ENCODE assay signal across 8 cellular contexts in the genomic region with DNA sequence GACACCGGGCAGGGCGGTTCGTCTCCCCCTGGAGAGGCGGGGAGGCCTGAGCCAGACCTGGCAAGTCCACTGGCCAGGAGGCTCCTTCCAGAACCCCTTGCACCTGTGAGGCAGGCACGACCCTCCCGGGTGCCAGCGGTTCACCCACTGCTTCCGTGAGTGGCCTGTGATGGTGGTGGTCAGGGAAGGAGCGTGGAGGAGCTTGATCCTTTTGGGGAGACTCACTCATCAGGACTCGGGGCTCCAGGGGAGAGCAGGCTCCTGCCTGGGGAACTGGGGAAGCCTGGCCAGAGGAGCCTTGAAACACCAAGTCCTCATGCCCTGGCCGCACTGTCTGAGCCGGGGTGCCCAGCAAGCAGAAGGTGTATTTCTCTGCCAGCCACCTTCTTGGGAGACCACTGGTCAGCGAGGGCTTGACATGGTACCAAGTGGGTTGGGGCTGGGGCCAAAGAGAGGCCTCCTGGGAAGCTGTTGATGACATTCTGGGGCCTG. TPM values are rescaled to one million over a fixed set of nuclear protein-coding genes. Genes with fewer than 3 reads are reported as not detected.
DNase-seq lines count a peak whose midpoint lies in the region; ATAC-seq, FAIRE-seq and TF ChIP-seq lines count a peak whose summit lies in the region.

No MANE protein-coding gene starts in this region.

- FAIRE-seq in GM12891 (lab: Jason Lieb, UNC), result peak; percentile 47

- ATAC-seq in aorta (ENCODE audit: low FRiP score), result no peak

- H3K4me3 ChIP-seq in SK-N-MC (peak overlapping the region; percentile 78), fibroblast of the aortic adventitia (ENCODE audit: low read depth, low read length) (peak overlapping the region; percentile 73), skeletal muscle cell (ENCODE audit: low read depth, low read length) (peak overlapping the region; percentile 62), aorta (ENCODE audit: low read length in 2 of 2) (peak overlapping the region in 1 of 2 donors; percentile 23)

- no peaks in the 10 kb centered on the region for H3K27me3 ChIP-seq in aorta (ENCODE audit: control insufficient read depth in 1 of 2, insufficient read depth in 2 of 2, low read length in 1 of 2)

- TF ChIP-seq POLR2A in GM12891 (IDR thresholded peaks at IDR 0.05; ENCODE audit: low read depth, low read length), result no peak

- intact Hi-C loops in head of caudate nucleus (cut with DNase I), result no loop called here
- intact Hi-C loops in aorta (cut with DNase I), result loop anchor here in 1 of 2 donors (1.0 kb wide), 1 partner anchor 34 kb away; no protein-coding TSS in a partner anchor

- no peak for TF ChIP-seq CTCF in fibroblast of the aortic adventitia (IDR thresholded peaks at IDR 0.05; ENCODE audit: insufficient read depth, low read length)

- no peak overlapping the region for H3K27ac ChIP-seq in SK-N-MC
- no peak overlapping the region for H3K27ac ChIP-seq in aorta (ENCODE audit: low read depth in 1 of 2, low read length in 2 of 2)

- 31 to 47% methylated on average over 12 to 13 of the region's 13 CpGs for WGBS in aorta, 2 donors

- DNase-seq in GM12891 (ENCODE audit: insufficient read length, low spot score) (no peak), SK-N-MC (ENCODE audit: low read depth, low spot score) (no peak), fibroblast of the aortic adventitia (ENCODE audit: low read depth) (no peak), skeletal muscle cell (ENCODE audit: low read depth) (no peak), head of caudate nucleus (no peak), aorta (no peak), glomerular visceral epithelial cell (ENCODE audit: extremely low spot score) (no peak), inferior parietal cortex (ENCODE audit: extremely low spot score) (no peak)

- H3K36me3 ChIP-seq in SK-N-MC (ENCODE audit: insufficient read depth, low read length), result peaks cover 4% of the 10 kb centered on the region; the same call in 1 of the 2 replicates
- H3K36me3 ChIP-seq in aorta (ENCODE audit: control insufficient read depth in 1 of 2, insufficient read depth in 2 of 2, low read length in 1 of 2), result peaks cover 0 to 5% of the 10 kb centered on the region in 2 donors

- H3K9me3 ChIP-seq in SK-N-MC (ENCODE audit: low read depth, low read length) (no peaks in the 10 kb centered on the region), aorta (ENCODE audit: control insufficient read depth, low read length) (no peaks in the 10 kb centered on the region)

- peak overlapping the region; percentile 81 for H3K9ac ChIP-seq in SK-N-MC (ENCODE audit: insufficient read length)

- H3K4me1 ChIP-seq in aorta (ENCODE audit: control insufficient read depth in 1 of 2, insufficient read depth in 2 of 2, low read length in 2 of 2), result no peaks in the 10 kb centered on the region

TF ChIP-seq in GM12891, 5 proteins besides CTCF, POLR2A, EP300 and RAD21:
- TF ChIP-seq TAF1 (IDR thresholded peaks at IDR 0.05; ENCODE audit: low read depth, low read length) (no peak), POLR2AphosphoS5 (IDR thresholded peaks at IDR 0.05; ENCODE audit: low read depth, low read length) (no peak), PAX5 (IDR thresholded peaks at IDR 0.05; ENCODE audit: insufficient read depth, low read length, severe bottlenecking) (no peak), SPI1 (IDR thresholded peaks at IDR 0.05; ENCODE audit: low read depth, low read length) (no peak)
TF ChIP-seq in GM12891: peak in this region for 0.

RNA-seq across cellular contexts. Expression of a gene that starts 0.9 kb away (rescaled TPM):
- 59.9 TPM for polyA plus RNA-seq in GM12891 (2012; ENCODE audit: low read depth, missing spikeins)
- total RNA-seq in fibroblast of the aortic adventitia (ENCODE audit: low replicate concordance), result 39.0 and 99.0 TPM in 2 replicates
- total RNA-seq in aorta, result 10 to 100 TPM; 57.1 to 62.9 TPM
- polyA plus RNA-seq in aorta, result 100 to 1,000 TPM; 138 to 246 TPM

RNA-seq across cellular contexts. Expression of a gene that starts 7.8 kb away (rescaled TPM):
- 84.9 TPM for polyA plus RNA-seq in GM12891 (2012; ENCODE audit: low read depth, missing spikeins)
- 53.9 and 115 TPM in 2 replicates for total RNA-seq in fibroblast of the aortic adventitia (ENCODE audit: low replicate concordance)
- total RNA-seq in aorta, result 100 to 1,000 TPM; 124 to 130 TPM
- 100 to 1,000 TPM in 1 of 2 donors, 10 to 100 TPM in 1; 77.0 to 209 TPM for polyA plus RNA-seq in aorta

RNA-seq across cellular contexts. Expression of a gene that starts 13.3 kb away (rescaled TPM):
- 15.8 TPM for polyA plus RNA-seq in GM12891 (2012; ENCODE audit: low read depth, missing spikeins)
- 11.9 and 25.8 TPM in 2 replicates for total RNA-seq in fibroblast of the aortic adventitia (ENCODE audit: low replicate concordance)
- 10 to 100 TPM; 59.4 to 79.1 TPM for total RNA-seq in aorta
- polyA plus RNA-seq in aorta, result 10 to 100 TPM in 1 of 2 donors, 1 to 10 TPM in 1; 6.5 to 39.7 TPM

RNA-seq across cellular contexts. Expression of a gene that starts 16.3 kb away (rescaled TPM):
- polyA plus RNA-seq in GM12891 (2012; ENCODE audit: low read depth, missing spikeins), result 29.8 TPM
- 33.2 and 36.1 TPM in 2 replicates for total RNA-seq in fibroblast of the aortic adventitia (ENCODE audit: low replicate concordance)
- total RNA-seq in aorta, result 10 to 100 TPM; 63.3 to 63.5 TPM
- polyA plus RNA-seq in aorta, result 10 to 100 TPM; 44.1 to 77.5 TPM

RNA-seq across cellular contexts. Expression of a gene that starts 33.5 kb away (rescaled TPM):
- 20.7 TPM for polyA plus RNA-seq in GM12891 (2012; ENCODE audit: low read depth, missing spikeins)
- total RNA-seq in fibroblast of the aortic adventitia (ENCODE audit: low replicate concordance) (18.0 and 30.9 TPM in 2 replicates), aorta (10 to 100 TPM; 30.8 to 59.6 TPM)
- 100 to 1,000 TPM in 1 of 2 donors, 1 to 10 TPM in 1; 5.5 to 129 TPM for polyA plus RNA-seq in aorta
